ENCODE assay signal across 29 cellular contexts in genomic region chr4:8554555-8555100, GRCh38. TPM values are rescaled to one million over a fixed set of nuclear protein-coding genes. Genes with fewer than 3 reads are reported as not detected.
"Had no signal": no experiment of that assay in that cellular context is flagged by ENCODE, and none has a peak within 500 bp of the region (broad histone marks: within the 10 kb centered on the region; RNA-seq: fewer than 3 reads in every experiment).

No MANE protein-coding gene starts in this region.

- H3K9me3 ChIP-seq: breast epithelium, esophagus squamous epithelium, uterus had no signal

- H3K4me3 Mint-ChIP-seq: activated CD4-positive, alpha-beta memory T cell treated with anti-CD3 and anti-CD28 coated beads, Interleukin-2, amount 10 ng/mL, durations not matched to agents 7 days and 5 days; activated CD4-positive, alpha-beta T cell treated with anti-CD3 and anti-CD28 coated beads, Interleukin-2, amount 10 ng/mL, durations not matched to agents 7 days and 5 days; activated naive CD4-positive, alpha-beta T cell treated with anti-CD3 and anti-CD28 coated beads, Interleukin-2, amount 50 U/mL, for 24 hours; activated naive CD8-positive, alpha-beta T cell treated with anti-CD3 and anti-CD28 coated beads, Interleukin-2, amount 50 U/mL, for 24 hours; activated T-cell treated with anti-CD3 and anti-CD28 coated beads, Interleukin-2, amount 50 U/mL, for 4 hours; nephron; WTC11 had no signal

- H3K4me1 Mint-ChIP-seq: activated CD4-positive, alpha-beta memory T cell treated with anti-CD3 and anti-CD28 coated beads, Interleukin-2, amount 10 ng/mL, durations not matched to agents 7 days and 5 days; activated CD4-positive, alpha-beta T cell treated with anti-CD3 and anti-CD28 coated beads, Interleukin-2, amount 10 ng/mL, durations not matched to agents 7 days and 5 days; activated naive CD4-positive, alpha-beta T cell treated with anti-CD3 and anti-CD28 coated beads, Interleukin-2, amount 50 U/mL, for 24 hours; activated naive CD8-positive, alpha-beta T cell treated with anti-CD3 and anti-CD28 coated beads, Interleukin-2, amount 50 U/mL, for 24 hours had no signal

- H3K9me3 Mint-ChIP-seq: activated CD4-positive, alpha-beta memory T cell treated with anti-CD3 and anti-CD28 coated beads, Interleukin-2, amount 10 ng/mL, durations not matched to agents 7 days and 5 days; activated CD4-positive, alpha-beta T cell treated with anti-CD3 and anti-CD28 coated beads, Interleukin-2, amount 10 ng/mL, durations not matched to agents 7 days and 5 days; activated naive CD4-positive, alpha-beta T cell treated with anti-CD3 and anti-CD28 coated beads, Interleukin-2, amount 50 U/mL, for 24 hours; activated naive CD8-positive, alpha-beta T cell treated with anti-CD3 and anti-CD28 coated beads, Interleukin-2, amount 50 U/mL, for 24 hours; activated T-cell treated with anti-CD3 and anti-CD28 coated beads, Interleukin-2, amount 50 U/mL, for 4 hours; activated T-helper 2 cell treated with anti-CD3 and anti-CD28 coated beads, Interferon-gamma antibody, Interleukin-2, Interleukin-4, amounts not matched to agents 10 μg/mL and 5 μg/mL and 100 μg/mL, durations not matched to agents 14 hours and 24 hours and 36 hours; nephron; WTC11 had no signal

- H3K36me3 Mint-ChIP-seq: activated naive CD4-positive, alpha-beta T cell treated with anti-CD3 and anti-CD28 coated beads, Interleukin-2, amount 50 U/mL, for 24 hours; WTC11 had no signal

- H3K4me1 ChIP-seq: breast epithelium, heart right ventricle, tibial nerve, uterus had no signal

- ATAC-seq: activated naive CD8-positive, alpha-beta T cell treated with anti-CD3 and anti-CD28 coated beads, Interleukin-2, amount 50 U/mL, for 24 hours; activated T-cell treated with anti-CD3 and anti-CD28 coated beads, Interleukin-2, amount 50 U/mL, for 4 hours; heart right ventricle; left lobe of liver; right cardiac atrium had no signal

- H3K4me3 ChIP-seq: breast epithelium, esophagus squamous epithelium, heart right ventricle, lung, tibial nerve, uterus had no signal

- H3K36me3 ChIP-seq: breast epithelium, esophagus squamous epithelium, heart right ventricle, tibial nerve, uterus had no signal

- DNase-seq: activated CD4-positive, alpha-beta memory T cell treated with anti-CD3 and anti-CD28 coated beads, Interleukin-2, amount 10 ng/mL, durations not matched to agents 7 days and 5 days; activated CD4-positive, alpha-beta T cell treated with anti-CD3 and anti-CD28 coated beads for 1 hour; activated CD4-positive, alpha-beta T cell treated with anti-CD3 and anti-CD28 coated beads, Interleukin-2, amount 10 ng/mL, durations not matched to agents 7 days and 5 days; activated naive CD8-positive, alpha-beta T cell treated with anti-CD3 and anti-CD28 coated beads, Interleukin-2, amount 50 U/mL, for 24 hours; activated T-cell treated with anti-CD3 and anti-CD28 coated beads, Interleukin-2, amount 50 U/mL, for 4 hours; amygdala; dermis blood vessel endothelial cell; effector CD4-positive, alpha-beta T cell; esophagus squamous epithelium; foreskin melanocyte; heart right ventricle; kidney glomerular epithelial cell; nucleus accumbens; stimulated activated CD4-positive, alpha-beta T cell treated with anti-CD3 and anti-CD28 coated beads, Interleukin-2, amount 100 ng/mL, for 48 hours; stimulated activated naive CD4-positive, alpha-beta T cell treated with Interleukin-2 at 50 U/mL for 16 hours; T-helper 2 cell; uterus had no signal

- H3K27me3 Mint-ChIP-seq: activated CD4-positive, alpha-beta memory T cell treated with anti-CD3 and anti-CD28 coated beads, Interleukin-2, amount 10 ng/mL, durations not matched to agents 7 days and 5 days; activated CD4-positive, alpha-beta T cell treated with anti-CD3 and anti-CD28 coated beads, Interleukin-2, amount 10 ng/mL, durations not matched to agents 7 days and 5 days; activated naive CD4-positive, alpha-beta T cell treated with anti-CD3 and anti-CD28 coated beads, Interleukin-2, amount 50 U/mL, for 24 hours had no signal

- H3K27ac ChIP-seq: breast epithelium, epithelial cell of prostate, esophagus squamous epithelium, heart right ventricle, tibial nerve, uterus had no signal

- H3K27ac Mint-ChIP-seq: activated CD4-positive, alpha-beta memory T cell treated with anti-CD3 and anti-CD28 coated beads, Interleukin-2, amount 10 ng/mL, durations not matched to agents 7 days and 5 days; activated CD4-positive, alpha-beta T cell treated with anti-CD3 and anti-CD28 coated beads, Interleukin-2, amount 10 ng/mL, durations not matched to agents 7 days and 5 days; activated naive CD4-positive, alpha-beta T cell treated with anti-CD3 and anti-CD28 coated beads, Interleukin-2, amount 50 U/mL, for 24 hours; activated naive CD8-positive, alpha-beta T cell treated with anti-CD3 and anti-CD28 coated beads, Interleukin-2, amount 50 U/mL, for 24 hours; activated T-helper 2 cell treated with anti-CD3 and anti-CD28 coated beads, Interferon-gamma antibody, Interleukin-2, Interleukin-4, amounts not matched to agents 10 μg/mL and 5 μg/mL and 100 μg/mL, durations not matched to agents 14 hours and 24 hours and 36 hours; nephron; WTC11 had no signal

- H3K27me3 ChIP-seq: breast epithelium, esophagus squamous epithelium, tibial nerve, uterus had no signal

RNA-seq across cellular contexts. Expression of gene GPR78, which starts 25.6 kb away (rescaled TPM):
- total RNA-seq: activated CD4-positive, alpha-beta T cell treated with anti-CD3 and anti-CD28 coated beads, Interleukin-2, amount 10 ng/mL, durations not matched to agents 7 days and 5 days; activated T-cell treated with anti-CD3 and anti-CD28 coated beads, Interleukin-2, amount 50 U/mL, for 4 hours; activated T-helper 2 cell treated with anti-CD3 and anti-CD28 coated beads, Interferon-gamma antibody, Interleukin-2, Interleukin-4, amounts not matched to agents 10 μg/mL and 5 μg/mL and 100 μg/mL, durations not matched to agents 14 hours and 24 hours and 36 hours; dermis blood vessel endothelial cell; glomerular endothelial cell; left lobe of liver; pulmonary artery endothelial cell; tibial nerve had no signal

RNA-seq across cellular contexts. Expression of gene CPZ, which starts 37.9 kb away (rescaled TPM):
- total RNA-seq: activated CD4-positive, alpha-beta T cell treated with anti-CD3 and anti-CD28 coated beads, Interleukin-2, amount 10 ng/mL, durations not matched to agents 7 days and 5 days; activated T-cell treated with anti-CD3 and anti-CD28 coated beads, Interleukin-2, amount 50 U/mL, for 4 hours; activated T-helper 2 cell treated with anti-CD3 and anti-CD28 coated beads, Interferon-gamma antibody, Interleukin-2, Interleukin-4, amounts not matched to agents 10 μg/mL and 5 μg/mL and 100 μg/mL, durations not matched to agents 14 hours and 24 hours and 36 hours; dermis blood vessel endothelial cell; pulmonary artery endothelial cell had no signal
